In the genomic region with DNA sequence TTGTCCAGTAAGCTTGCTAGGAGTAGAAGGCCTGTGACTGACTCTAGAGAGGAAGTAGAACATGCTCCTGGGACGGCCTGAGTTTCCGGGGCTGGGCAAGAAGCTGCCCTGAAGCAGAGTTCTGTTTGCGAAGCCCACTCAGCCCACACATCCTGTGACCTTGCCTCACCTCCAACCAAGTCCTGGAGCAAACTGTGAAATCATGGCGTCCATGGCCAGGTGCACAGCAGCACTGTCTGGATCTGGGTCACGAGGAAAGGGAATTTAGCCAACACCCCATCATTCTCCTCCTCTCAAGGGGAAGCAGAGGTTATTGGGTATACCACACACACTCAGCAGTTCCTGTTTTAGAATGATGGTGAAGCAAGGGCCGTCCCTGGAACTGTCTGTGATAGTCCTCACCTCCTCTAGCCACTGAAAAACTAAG, we compare ENCODE assay signal across 9 cellular contexts.
DNase-seq lines count a peak whose midpoint lies in the region; ATAC-seq and TF ChIP-seq lines count a peak whose summit lies in the region.
"Had no signal": no experiment of that assay in that cellular context is flagged by ENCODE, and none has a peak within 500 bp of the region (broad histone marks: within the 10 kb centered on the region; RNA-seq: fewer than 3 reads in every experiment).

No MANE protein-coding gene starts in this region.

- H3K27ac ChIP-seq in heart right ventricle, result peak overlapping the region in 3 of 10 donors; percentile 33 to 75 (median 45)
- H3K27ac ChIP-seq in brain microvascular endothelial cell, result no peak overlapping the region
- H3K27ac ChIP-seq: C4-2B had no signal

- peaks cover 0 to 14% (median 8%) of the 10 kb centered on the region in 7 donors for H3K27me3 ChIP-seq in heart right ventricle
- H3K27me3 ChIP-seq in brain microvascular endothelial cell (replicated peaks), result peaks cover 9% of the 10 kb centered on the region

- H3K4me1 Mint-ChIP-seq in T-helper 1 cell treated with Interleukin-12 subunit alpha and Interleukin-12 subunit beta and Interleukin-4 antibody, amounts not matched to agents 30 μg/mL and 1 μg/mL, for 36 hours (ENCODE audit: low read depth), result peaks cover 15% of the 10 kb centered on the region
- peaks cover 5% of the 10 kb centered on the region for H3K4me1 Mint-ChIP-seq in nephron progenitor cell

- in situ Hi-C loops in brain microvascular endothelial cell (cut with HindIII; ENCODE audit: low pct_ligation_motif_present, low sequenced_read_pairs), result loop anchor here (10.0 kb wide), 1 partner anchor 117 kb away; no protein-coding TSS in a partner anchor

- no peaks in the 10 kb centered on the region for H3K36me3 Mint-ChIP-seq in T-helper 1 cell treated with Interleukin-12 subunit alpha and Interleukin-12 subunit beta and Interleukin-4 antibody, amounts not matched to agents 30 μg/mL and 1 μg/mL, for 36 hours (ENCODE audit: low read depth)
- no peaks in the 10 kb centered on the region for H3K36me3 Mint-ChIP-seq in nephron progenitor cell (ENCODE audit: low read depth)

- ATAC-seq in heart right ventricle, result peak in 7 of 8 donors; percentile 61 to 76 (median 69)

- H3K27me3 Mint-ChIP-seq in T-helper 1 cell treated with Interleukin-12 subunit alpha and Interleukin-12 subunit beta and Interleukin-4 antibody, amounts not matched to agents 30 μg/mL and 1 μg/mL, for 36 hours (ENCODE audit: low read depth), result peaks cover 9% of the 10 kb centered on the region
- peaks cover 11% of the 10 kb centered on the region for H3K27me3 Mint-ChIP-seq in nephron progenitor cell (ENCODE audit: low read depth, poor library complexity)

- peak overlapping the region; percentile 32 for H3K27ac Mint-ChIP-seq in T-helper 1 cell treated with Interleukin-12 subunit alpha and Interleukin-12 subunit beta and Interleukin-4 antibody, amounts not matched to agents 30 μg/mL and 1 μg/mL, for 36 hours
- H3K27ac Mint-ChIP-seq in nephron progenitor cell, result no peak overlapping the region

- TF ChIP-seq CTCF in heart right ventricle (IDR thresholded peaks at IDR 0.05), result no peak
- TF ChIP-seq CTCF in brain microvascular endothelial cell (IDR thresholded peaks at IDR 0.05; ENCODE audit: low read depth, low read length, missing control alignments), result no peak
- no peak for TF ChIP-seq CTCF in nephron progenitor cell (IDR thresholded peaks at IDR 0.05)

- peak; percentile 11 for DNase-seq in stimulated activated CD4-positive, alpha-beta T cell treated with anti-CD3 and anti-CD28 coated beads, Interleukin-1b, Interleukin-23, amount 100 ng/mL, for 48 hours
- no peak for DNase-seq in stimulated activated CD4-positive, alpha-beta T cell treated with anti-CD3 and anti-CD28 coated beads, Interleukin-2, amount 100 ng/mL, for 48 hours
- peak; percentile 11 to 26 for DNase-seq in heart right ventricle
- DNase-seq in H4 (ENCODE audit: low spot score), result no peak
- DNase-seq in brain microvascular endothelial cell, result no peak
- no peak for DNase-seq in nephron progenitor cell
- no peak for DNase-seq in NCI-H2029 (lab: John Stamatoyannopoulos, UW)

- WGBS in heart right ventricle, 2 donors, result 42 to 64% methylated on average over 6 of the region's 6 CpGs

- intact Hi-C loops in heart right ventricle (cut with DNase I), result loop anchor here in 7 of 10 donors (2.0 to 10.0 kb wide), 7 partner anchors 67 to 1016 kb away; no protein-coding TSS in a partner anchor

- no peak overlapping the region for H3K4me3 Mint-ChIP-seq in T-helper 1 cell treated with Interleukin-12 subunit alpha and Interleukin-12 subunit beta and Interleukin-4 antibody, amounts not matched to agents 30 μg/mL and 1 μg/mL, for 36 hours
- no peak overlapping the region for H3K4me3 Mint-ChIP-seq in nephron progenitor cell

- no peaks in the 10 kb centered on the region for H3K9me3 ChIP-seq in heart right ventricle

- no peaks in the 10 kb centered on the region for H3K36me3 ChIP-seq in heart right ventricle
- no peaks in the 10 kb centered on the region for H3K36me3 ChIP-seq in brain microvascular endothelial cell (replicated peaks)

- H3K4me3 ChIP-seq in heart right ventricle (peak overlapping the region in 1 of 10 donors; percentile 3), brain microvascular endothelial cell (ENCODE audit: low read depth, low read length) (no peak overlapping the region)

- H3K9me3 Mint-ChIP-seq in T-helper 1 cell treated with Interleukin-12 subunit alpha and Interleukin-12 subunit beta and Interleukin-4 antibody, amounts not matched to agents 30 μg/mL and 1 μg/mL, for 36 hours, result no peaks in the 10 kb centered on the region
- H3K9me3 Mint-ChIP-seq in nephron progenitor cell, result no peaks in the 10 kb centered on the region

- peaks cover 0 to 47% (median 4%) of the 10 kb centered on the region in 9 donors for H3K4me1 ChIP-seq in heart right ventricle

Comparison
In these comparisons a context has a peak if more than half of its experiments do, and no peak if none do; other contexts are left out.
1. DNase-seq: peak in stimulated activated CD4-positive, alpha-beta T cell treated with anti-CD3 and anti-CD28 coated beads, Interleukin-1b, Interleukin-23, amount 100 ng/mL, for 48 hours (single experiment) and heart right ventricle (2 of 2); none in stimulated activated CD4-positive, alpha-beta T cell treated with anti-CD3 and anti-CD28 coated beads, Interleukin-2, amount 100 ng/mL, for 48 hours (0 of 2), H4 (single experiment), brain microvascular endothelial cell (single experiment), nephron progenitor cell (single experiment) and NCI-H2029 (single experiment).